Comparison of ENCODE assay signal across 8 cellular contexts in genomic region chr19:3785464-3785937, GRCh38. TPM values are rescaled to one million over a fixed set of nuclear protein-coding genes. Genes with fewer than 3 reads are reported as not detected.
A peak's percentile ranks its signal among the peaks of the same experiment; 100 is the strongest.
DNase-seq lines count a peak whose midpoint lies in the region; ATAC-seq and TF ChIP-seq lines count a peak whose summit lies in the region.

No MANE protein-coding gene starts in this region.

- peaks cover 13% of the 10 kb centered on the region for H3K4me1 Mint-ChIP-seq in activated naive CD8-positive, alpha-beta T cell (ENCODE audit: low read depth)
- no peaks in the 10 kb centered on the region for H3K4me1 Mint-ChIP-seq in type B pancreatic cell (ENCODE audit: unreplicated experiment)

- intact Hi-C loops in mucosa of descending colon (cut with DNase I, micrococcal nuclease) = no loop called here

- peaks cover 9% of the 10 kb centered on the region for H3K36me3 Mint-ChIP-seq in activated naive CD8-positive, alpha-beta T cell
- no peaks in the 10 kb centered on the region for H3K36me3 Mint-ChIP-seq in type B pancreatic cell

- H3K27ac Mint-ChIP-seq in activated naive CD8-positive, alpha-beta T cell = peak overlapping the region; percentile 85
- H3K27ac Mint-ChIP-seq in type B pancreatic cell = no peak overlapping the region

- H3K4me3 Mint-ChIP-seq in activated naive CD8-positive, alpha-beta T cell = peak overlapping the region; percentile 89
- peak overlapping the region; percentile 45 for H3K4me3 Mint-ChIP-seq in type B pancreatic cell

- H3K4me1 ChIP-seq in mucosa of descending colon (ENCODE audit: low read depth) = no peaks in the 10 kb centered on the region

- peak overlapping the region; percentile 9 for H3K4me3 ChIP-seq in mucosa of descending colon

- H3K36me3 ChIP-seq in mucosa of descending colon (ENCODE audit: low read depth) = no peaks in the 10 kb centered on the region

- no peak for TF ChIP-seq CTCF in mucosa of descending colon (IDR thresholded peaks at IDR 0.05)
- TF ChIP-seq CTCF in type B pancreatic cell (conservative IDR thresholded peaks at IDR 0.05) = no peak

- ATAC-seq in mucosa of descending colon (peak; percentile 36), HG02970 (IDR thresholded peaks at IDR 0.05; ENCODE audit: low FRiP score, unreplicated experiment) (no peak), HG03460 (IDR thresholded peaks at IDR 0.05; ENCODE audit: unreplicated experiment) (no peak)

- DNase-seq in activated naive CD4-positive, alpha-beta T cell treated with Interleukin-2 at 50 U/mL for 16 hours = peak; percentile 33
- no peak for DNase-seq in activated naive CD4-positive, alpha-beta T cell (lab: John Stamatoyannopoulos, UW)
- DNase-seq in mucosa of descending colon = peak in 1 of 3 donors; percentile 45
- DNase-seq in type B pancreatic cell (ENCODE audit: extremely low spot score, unreplicated experiment) = no peak
- DNase-seq in OCI-M2 (lab: John Stamatoyannopoulos, UW; ENCODE audit: unreplicated experiment) = no peak

- H3K9me3 ChIP-seq in mucosa of descending colon = peaks cover 21% of the 10 kb centered on the region

- H3K27me3 Mint-ChIP-seq in activated naive CD8-positive, alpha-beta T cell = no peaks in the 10 kb centered on the region
- peaks cover 49% of the 10 kb centered on the region for H3K27me3 Mint-ChIP-seq in type B pancreatic cell

- H3K9me3 Mint-ChIP-seq in activated naive CD8-positive, alpha-beta T cell (ENCODE audit: low read depth) = no peaks in the 10 kb centered on the region
- peaks cover 9% of the 10 kb centered on the region for H3K9me3 Mint-ChIP-seq in type B pancreatic cell

RNA-seq across cellular contexts. Expression of gene MATK, which starts 0.7 kb away (rescaled TPM):
- total RNA-seq in mucosa of descending colon (1 to 10 TPM; 2.2 to 3.6 (median 2.4) TPM), type B pancreatic cell (ENCODE audit: low replicate concordance) (1.6 and 1.7 TPM in 2 replicates)

RNA-seq across cellular contexts. Expression of gene RAX2, which starts 13.5 kb away (rescaled TPM):
- total RNA-seq in mucosa of descending colon (not detected), type B pancreatic cell (ENCODE audit: low replicate concordance) (not detected in 2 replicates)

RNA-seq across cellular contexts. Expression of gene MRPL54, which starts 23.0 kb away (rescaled TPM):
- total RNA-seq in mucosa of descending colon = 10 to 100 TPM; 51.6 to 64.9 (median 56.2) TPM
- 35.9 and 44.0 TPM in 2 replicates for total RNA-seq in type B pancreatic cell (ENCODE audit: low replicate concordance)

RNA-seq across cellular contexts. Expression of gene APBA3, which starts 24.0 kb away (rescaled TPM):
- 10 to 100 TPM; 18.9 to 23.0 (median 19.2) TPM for total RNA-seq in mucosa of descending colon
- total RNA-seq in type B pancreatic cell (ENCODE audit: low replicate concordance) = 25.1 and 28.5 TPM in 2 replicates
